ENCODE assay signal across 20 cellular contexts in genomic region chr15:75523011-75523410, GRCh38.
"Had no signal": no experiment of that assay in that cellular context is flagged by ENCODE, and none has a peak within 500 bp of the region (broad histone marks: within the 10 kb centered on the region; RNA-seq: fewer than 3 reads in every experiment).

No MANE protein-coding gene starts in this region.

- H3K4me3 Mint-ChIP-seq: activated CD4-positive, alpha-beta memory T cell treated with anti-CD3 and anti-CD28 coated beads, Interleukin-2, amount 10 ng/mL, durations not matched to agents 7 days and 5 days; activated CD8-positive, alpha-beta memory T cell treated with anti-CD3 and anti-CD28 coated beads, Interleukin-2, amount 10 ng/mL, durations not matched to agents 7 days and 5 days; activated naive CD4-positive, alpha-beta T cell treated with anti-CD3 and anti-CD28 coated beads for 36 hours; dendritic cell treated with granulocyte-macrophage colony-stimulating factor and Interleukin-4, amounts not matched to agents 40 ng/mL and 50 ng/mL, for 4 days; nephron progenitor cell; stimulated activated memory B cell treated with anti-CD40 and anti-IgM and Interleukin-4, amounts not matched to agents 10 μg/mL and 1 μg/mL and 100 μg/mL, for 72 hours had no signal

- H3K4me1 Mint-ChIP-seq: activated CD4-positive, alpha-beta memory T cell treated with anti-CD3 and anti-CD28 coated beads, Interleukin-2, amount 10 ng/mL, durations not matched to agents 7 days and 5 days; activated CD8-positive, alpha-beta memory T cell treated with anti-CD3 and anti-CD28 coated beads, Interleukin-2, amount 10 ng/mL, durations not matched to agents 7 days and 5 days; nephron progenitor cell; stimulated activated memory B cell treated with anti-CD40 and anti-IgM and Interleukin-4, amounts not matched to agents 10 μg/mL and 1 μg/mL and 100 μg/mL, for 72 hours had no signal

- ATAC-seq: activated CD8-positive, alpha-beta memory T cell treated with anti-CD3 and anti-CD28 coated beads, Interleukin-2, amount 10 ng/mL, durations not matched to agents 7 days and 5 days; foreskin keratinocyte; left colon; stimulated activated memory B cell treated with anti-CD40 and anti-IgM and Interleukin-4, amounts not matched to agents 10 μg/mL and 1 μg/mL and 100 μg/mL, for 72 hours had no signal

- H3K27ac Mint-ChIP-seq: activated CD4-positive, alpha-beta memory T cell treated with anti-CD3 and anti-CD28 coated beads, Interleukin-2, amount 10 ng/mL, durations not matched to agents 7 days and 5 days; activated CD8-positive, alpha-beta memory T cell treated with anti-CD3 and anti-CD28 coated beads, Interleukin-2, amount 10 ng/mL, durations not matched to agents 7 days and 5 days; activated naive CD4-positive, alpha-beta T cell treated with anti-CD3 and anti-CD28 coated beads for 36 hours; dendritic cell treated with granulocyte-macrophage colony-stimulating factor and Interleukin-4, amounts not matched to agents 40 ng/mL and 50 ng/mL, for 4 days; nephron progenitor cell; stimulated activated memory B cell treated with anti-CD40 and anti-IgM and Interleukin-4, amounts not matched to agents 10 μg/mL and 1 μg/mL and 100 μg/mL, for 72 hours had no signal

- DNase-seq: activated CD4-positive, alpha-beta memory T cell treated with anti-CD3 and anti-CD28 coated beads, Interleukin-2, amount 10 ng/mL, durations not matched to agents 7 days and 5 days; activated CD4-positive, alpha-beta T cell treated with anti-CD3 and anti-CD28 coated beads for 4 hours; activated CD8-positive, alpha-beta memory T cell treated with anti-CD3 and anti-CD28 coated beads, Interleukin-2, amount 10 ng/mL, durations not matched to agents 7 days and 5 days; activated naive CD4-positive, alpha-beta T cell treated with anti-CD3 and anti-CD28 coated beads for 36 hours; cerebellar nuclear complex; effector memory CD4-positive, alpha-beta T cell; foreskin keratinocyte; hypothalamus; islet precursor cell; left colon; midbrain; nephron progenitor cell; nucleus accumbens; posterior cingulate gyrus; sigmoid colon; stimulated activated CD4-positive, alpha-beta T cell treated with anti-CD3 and anti-CD28 coated beads, Interleukin-4, amount 100 ng/mL, for 24 hours; testis; upper lobe of left lung had no signal

- H3K9me3 Mint-ChIP-seq: activated CD4-positive, alpha-beta memory T cell treated with anti-CD3 and anti-CD28 coated beads, Interleukin-2, amount 10 ng/mL, durations not matched to agents 7 days and 5 days; activated naive CD4-positive, alpha-beta T cell treated with anti-CD3 and anti-CD28 coated beads for 36 hours; dendritic cell treated with granulocyte-macrophage colony-stimulating factor and Interleukin-4, amounts not matched to agents 40 ng/mL and 50 ng/mL, for 4 days; nephron progenitor cell; stimulated activated memory B cell treated with anti-CD40 and anti-IgM and Interleukin-4, amounts not matched to agents 10 μg/mL and 1 μg/mL and 100 μg/mL, for 72 hours had no signal

- H3K27me3 Mint-ChIP-seq: activated CD4-positive, alpha-beta memory T cell treated with anti-CD3 and anti-CD28 coated beads, Interleukin-2, amount 10 ng/mL, durations not matched to agents 7 days and 5 days; activated CD8-positive, alpha-beta memory T cell treated with anti-CD3 and anti-CD28 coated beads, Interleukin-2, amount 10 ng/mL, durations not matched to agents 7 days and 5 days; dendritic cell treated with granulocyte-macrophage colony-stimulating factor and Interleukin-4, amounts not matched to agents 40 ng/mL and 50 ng/mL, for 4 days; stimulated activated memory B cell treated with anti-CD40 and anti-IgM and Interleukin-4, amounts not matched to agents 10 μg/mL and 1 μg/mL and 100 μg/mL, for 72 hours had no signal
